11 cellular contexts compared by ENCODE assay signal in genomic region chr20:9503530-9504251, GRCh38. TPM values are rescaled to one million over a fixed set of nuclear protein-coding genes. Genes with fewer than 3 reads are reported as not detected.
A peak's percentile ranks its signal among the peaks of the same experiment; 100 is the strongest.
DNase-seq lines count a peak whose midpoint lies in the region; ATAC-seq and TF ChIP-seq lines count a peak whose summit lies in the region.
"Had no signal": no experiment of that assay in that cellular context is flagged by ENCODE, and none has a peak within 500 bp of the region (broad histone marks: within the 10 kb centered on the region; RNA-seq: fewer than 3 reads in every experiment).

No MANE protein-coding gene starts in this region.

- CTCF ChIA-PET in Panc1 (lab: Charles Lee) = no interaction called here

- DNase-seq in AG08396 (ENCODE audit: low spot score) = peak; percentile 66
- DNase-seq in HCEC 1CT = peak; percentile 63
- no peak for DNase-seq in Panc1 (ENCODE audit: low read depth, low spot score)
- peak; percentile 42 to 78 for DNase-seq in foreskin fibroblast
- no peak for DNase-seq in NCI-H2171 treated with DMSO at 0.1 percent for 48 hours (lab: John Stamatoyannopoulos, UW)
- DNase-seq in NCI-H1694 treated with DMSO at 0.1 percent for 48 hours (lab: John Stamatoyannopoulos, UW) = no peak
- no peak for DNase-seq in Peyer's patch
- DNase-seq: CD8-positive, alpha-beta memory T cell; pancreas had no signal

- H3K36me3 Mint-ChIP-seq in activated T-helper 17 cell treated with anti-CD3 and anti-CD28 coated beads, Interleukin-2, amount 50 U/mL, for 72 hours (ENCODE audit: low read depth) = no peaks in the 10 kb centered on the region
- H3K36me3 Mint-ChIP-seq: CD8-positive, alpha-beta memory T cell had no signal

- no peaks in the 10 kb centered on the region; the same call in 1 of the 2 replicates for H3K4me1 ChIP-seq in Panc1 (ENCODE audit: control insufficient read depth, insufficient read depth, low read length)
- no peaks in the 10 kb centered on the region for H3K4me1 ChIP-seq in Peyer's patch
- H3K4me1 ChIP-seq: pancreas had no signal

- H3K36me3 ChIP-seq in Panc1 (ENCODE audit: control insufficient read depth, insufficient read depth, low read length) (no peaks in the 10 kb centered on the region), Peyer's patch (no peaks in the 10 kb centered on the region)
- H3K36me3 ChIP-seq: pancreas had no signal

- H3K4me3 Mint-ChIP-seq in activated T-helper 17 cell treated with anti-CD3 and anti-CD28 coated beads, Interleukin-2, amount 50 U/mL, for 72 hours = no peak overlapping the region
- H3K4me3 Mint-ChIP-seq: CD8-positive, alpha-beta memory T cell had no signal

- ATAC-seq in Panc1 = no peak
- ATAC-seq in activated T-helper 17 cell treated with anti-CD3 and anti-CD28 coated beads, Interleukin-2, amount 50 U/mL, for 72 hours (replicated peaks) = no peak

- no TSS peak for BruUV-seq in Panc1 (replicated peaks; lab: Mats Ljungman, UMichigan)

- H3K27me3 Mint-ChIP-seq in activated T-helper 17 cell treated with anti-CD3 and anti-CD28 coated beads, Interleukin-2, amount 50 U/mL, for 72 hours = peaks cover 8% of the 10 kb centered on the region

- POLR2A ChIA-PET in Panc1 (lab: Charles Lee) = interaction anchor here (0.6 kb wide), 1 partner anchor 195 kb away, joined by 5 read pairs; no protein-coding TSS in a partner anchor

- in situ Hi-C loops in Panc1 (cut with HindIII; ENCODE audit: low pct_unique_long_range_greater_than_20kb, low sequenced_read_pairs) = no loop called here

- TF ChIP-seq POLR2A in Peyer's patch (IDR thresholded peaks at IDR 0.05) = no peak

- intact Hi-C loops in Panc1 (cut with micrococcal nuclease; ENCODE audit: unreplicated experiment) = no loop called here

- H3K27me3 ChIP-seq in Panc1 (ENCODE audit: control insufficient read depth, insufficient read depth, low read length) = peaks cover 6% of the 10 kb centered on the region; the same call in 1 of the 2 replicates
- H3K27me3 ChIP-seq in Peyer's patch = peaks cover 0 to 9% of the 10 kb centered on the region in 2 donors

- H3K9me3 Mint-ChIP-seq in activated T-helper 17 cell treated with anti-CD3 and anti-CD28 coated beads, Interleukin-2, amount 50 U/mL, for 72 hours = no peaks in the 10 kb centered on the region

- H3K27ac ChIP-seq in Panc1 (ENCODE audit: low read length) (no peak overlapping the region), Peyer's patch (no peak overlapping the region)
- H3K27ac ChIP-seq: pancreas, SK-N-MC had no signal

- no peak overlapping the region for H3K4me3 ChIP-seq in Panc1 (ENCODE audit: low read depth in 2 of 2, low read length in 2 of 2)
- H3K4me3 ChIP-seq in foreskin fibroblast (ENCODE audit: low read depth in 1 of 2, low read length in 2 of 2) = no peak overlapping the region
- no peak overlapping the region for H3K4me3 ChIP-seq in Peyer's patch
- H3K4me3 ChIP-seq: pancreas, SK-N-MC had no signal

- TF ChIP-seq CTCF in Panc1 (IDR thresholded peaks at IDR 0.05) (peak; percentile 8; the same call in 1 of the 2 replicates), foreskin fibroblast (IDR thresholded peaks at IDR 0.05; ENCODE audit: low read depth, low read length) (no peak), Peyer's patch (IDR thresholded peaks at IDR 0.05) (no peak)

- no peak overlapping the region for H3K27ac Mint-ChIP-seq in activated T-helper 17 cell treated with anti-CD3 and anti-CD28 coated beads, Interleukin-2, amount 50 U/mL, for 72 hours
- H3K27ac Mint-ChIP-seq: CD8-positive, alpha-beta memory T cell had no signal

- H3K9me3 ChIP-seq in Panc1 (ENCODE audit: control insufficient read depth, insufficient read depth, low read depth, low read length) (no peaks in the 10 kb centered on the region), Peyer's patch (no peaks in the 10 kb centered on the region)
- H3K9me3 ChIP-seq: pancreas had no signal

- no peaks in the 10 kb centered on the region for H3K4me1 Mint-ChIP-seq in activated T-helper 17 cell treated with anti-CD3 and anti-CD28 coated beads, Interleukin-2, amount 50 U/mL, for 72 hours
- H3K4me1 Mint-ChIP-seq: CD8-positive, alpha-beta memory T cell had no signal

RNA-seq across cellular contexts. Expression of gene LAMP5, which starts 10.7 kb away (rescaled TPM):
- total RNA-seq in Panc1 (2021; ENCODE audit: unreplicated experiment) (not detected), Peyer's patch (not detected)
- not detected for polyA plus RNA-seq in Panc1 (2012; ENCODE audit: insufficient read length)
- not detected for total RNA-seq in activated T-helper 17 cell treated with anti-CD3 and anti-CD28 coated beads, Interleukin-2, amount 50 U/mL, for 72 hours
- total RNA-seq: CD8-positive, alpha-beta memory T cell had no signal
- polyA plus RNA-seq: CD8-positive, alpha-beta memory T cell had no signal

Comparison
In these comparisons a context has a peak if more than half of its experiments do, and no peak if none do; other contexts are left out.
1. DNase-seq: peak in AG08396 (single experiment), HCEC 1CT (single experiment) and foreskin fibroblast (2 of 2); none in Panc1 (single experiment), NCI-H2171 treated with DMSO at 0.1 percent for 48 hours (single experiment), NCI-H1694 treated with DMSO at 0.1 percent for 48 hours (single experiment) and Peyer's patch (0 of 3).